Comparison of ENCODE assay signal across 18 cellular contexts in the genomic region with DNA sequence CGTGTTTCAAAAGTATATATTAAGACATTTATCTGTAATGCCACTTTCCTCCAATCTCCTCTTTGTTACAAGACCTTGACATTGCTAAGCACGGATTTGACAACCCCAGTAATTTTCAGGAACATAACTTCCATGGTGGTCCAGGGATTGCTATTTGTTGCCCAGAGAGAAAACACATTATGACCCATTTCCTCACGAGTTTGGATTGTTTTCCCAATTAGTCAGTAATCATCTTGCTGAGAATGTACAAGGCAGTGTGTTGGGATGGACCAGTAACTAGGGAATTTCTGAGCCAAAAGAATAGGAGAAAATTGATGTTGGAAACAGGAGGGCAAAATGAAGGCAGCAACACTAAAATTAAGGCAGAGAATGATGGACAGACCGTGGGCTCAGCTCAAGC.
DNase-seq lines count a peak whose midpoint lies in the region; ATAC-seq and TF ChIP-seq lines count a peak whose summit lies in the region.
"Had no signal": no experiment of that assay in that cellular context is flagged by ENCODE, and none has a peak within 500 bp of the region (broad histone marks: within the 10 kb centered on the region; RNA-seq: fewer than 3 reads in every experiment).

No MANE protein-coding gene starts in this region.

- H3K4me3 ChIP-seq in OCI-LY7 (ENCODE audit: low read depth, low read length, poor library complexity, severe bottlenecking) (no peak overlapping the region), esophagus muscularis mucosa (no peak overlapping the region), neural cell (ENCODE audit: low read length) (no peak overlapping the region)
- H3K4me3 ChIP-seq: A549 had no signal

- TF ChIP-seq POLR2A in esophagus muscularis mucosa (IDR thresholded peaks at IDR 0.05; ENCODE audit: low read depth), result no peak

- H3K27ac ChIP-seq in OCI-LY7 (ENCODE audit: low read depth, low read length, poor library complexity, severe bottlenecking) (no peak overlapping the region), esophagus muscularis mucosa (replicated peaks in 1 of 4) (peak overlapping the region in 1 of 4 donors; percentile 27), neural cell (ENCODE audit: low read length) (peak overlapping the region; percentile 1)
- H3K27ac ChIP-seq: A549 had no signal

- H4K20me1 ChIP-seq in OCI-LY7 (ENCODE audit: insufficient read depth, low read length), result no peaks in the 10 kb centered on the region
- no peaks in the 10 kb centered on the region for H4K20me1 ChIP-seq in neural cell (ENCODE audit: insufficient read depth)

- H3K4me1 Mint-ChIP-seq in HFFc6 (ENCODE audit: low read depth), result no peaks in the 10 kb centered on the region
- H3K4me1 Mint-ChIP-seq: CD4-positive, alpha-beta memory T cell had no signal

- H3K9me3 ChIP-seq in OCI-LY7 (ENCODE audit: low read length) (no peaks in the 10 kb centered on the region), esophagus muscularis mucosa (no peaks in the 10 kb centered on the region), neural cell (ENCODE audit: low read length) (no peaks in the 10 kb centered on the region)
- H3K9me3 ChIP-seq: A549 had no signal

- no peak overlapping the region for H3K9ac ChIP-seq in neural cell (ENCODE audit: low read length)

- TF ChIP-seq CTCF in OCI-LY7 (conservative IDR thresholded peaks at IDR 0.05; ENCODE audit: low read length) (no peak), esophagus muscularis mucosa (IDR thresholded peaks at IDR 0.05) (no peak), neural cell (IDR thresholded peaks at IDR 0.05; ENCODE audit: poor library complexity, severe bottlenecking) (no peak), HFFc6 (IDR thresholded peaks at IDR 0.05) (no peak)

- CTCF ChIA-PET in OCI-LY7 (lab: Charles Lee; ENCODE audit: unreplicated experiment), result no interaction called here

- ATAC-seq in GM18502 (IDR thresholded peaks at IDR 0.05; ENCODE audit: poor library complexity, unreplicated experiment), result no peak
- ATAC-seq: A549 had no signal

- no peak overlapping the region for H3K4me2 ChIP-seq in OCI-LY7 (ENCODE audit: low read length)
- no peak overlapping the region for H3K4me2 ChIP-seq in neural cell (ENCODE audit: low read length)
- H3K4me2 ChIP-seq: A549 had no signal

- H3K79me2 ChIP-seq in OCI-LY7 (ENCODE audit: insufficient read depth, low read depth, low read length), result no peaks in the 10 kb centered on the region
- H3K79me2 ChIP-seq in neural cell (replicated peaks; ENCODE audit: insufficient read depth, low read length), result no peaks in the 10 kb centered on the region

- H2AFZ ChIP-seq in OCI-LY7 (ENCODE audit: low read length) (peak overlapping the region; percentile 3; the same call in 1 of the 2 replicates), neural cell (ENCODE audit: low read depth, low read length) (no peak overlapping the region)

- no peaks in the 10 kb centered on the region for H3K27me3 Mint-ChIP-seq in HFFc6 (ENCODE audit: insufficient read depth)

- no peaks in the 10 kb centered on the region for H3K36me3 Mint-ChIP-seq in HFFc6 (ENCODE audit: low read depth)
- H3K36me3 Mint-ChIP-seq: CD4-positive, alpha-beta memory T cell had no signal

- H3K4me3 Mint-ChIP-seq in HFFc6, result no peak overlapping the region
- H3K4me3 Mint-ChIP-seq: CD4-positive, alpha-beta memory T cell had no signal

- intact Hi-C loops in OCI-LY7 (cut with micrococcal nuclease; ENCODE audit: unreplicated experiment), result no loop called here
- intact Hi-C loops in esophagus muscularis mucosa (cut with DNase I), result no loop called here

- H3K27me3 ChIP-seq in esophagus muscularis mucosa (no peaks in the 10 kb centered on the region), neural cell (ENCODE audit: insufficient read depth, low read depth, low read length) (no peaks in the 10 kb centered on the region)

- H3K36me3 ChIP-seq in OCI-LY7 (ENCODE audit: insufficient read depth, low read length), result no peaks in the 10 kb centered on the region
- H3K36me3 ChIP-seq in esophagus muscularis mucosa, result no peaks in the 10 kb centered on the region
- H3K36me3 ChIP-seq in neural cell (ENCODE audit: insufficient read depth, low read length), result no peaks in the 10 kb centered on the region

- TF ChIP-seq EP300 in esophagus muscularis mucosa (IDR thresholded peaks at IDR 0.05), result no peak
- TF ChIP-seq EP300 in neural cell (conservative IDR thresholded peaks at IDR 0.05; ENCODE audit: poor library complexity, severe bottlenecking), result no peak

- POLR2A ChIA-PET in OCI-LY7 (lab: Charles Lee), result interaction anchor here (0.7 kb wide), 1 partner anchor 13 kb away, joined by 4 read pairs; no protein-coding TSS in a partner anchor

- no TSS peak for BruUV-seq in OCI-LY7 (replicated peaks; lab: Mats Ljungman, UMichigan)

- H3F3A ChIP-seq in neural cell (ENCODE audit: insufficient read depth, low read length, poor library complexity, severe bottlenecking), result peaks cover 14% of the 10 kb centered on the region

- peaks cover 11% of the 10 kb centered on the region; the same call in 1 of the 2 replicates for H3K9me3 Mint-ChIP-seq in HFFc6

- no peaks in the 10 kb centered on the region for H3K4me1 ChIP-seq in OCI-LY7 (ENCODE audit: insufficient read depth, low read length, poor library complexity, severe bottlenecking)
- peaks cover 0 to 15% (median 4%) of the 10 kb centered on the region in 4 donors for H3K4me1 ChIP-seq in esophagus muscularis mucosa
- H3K4me1 ChIP-seq: A549 had no signal

- 76% methylated on average over 4 of the region's 4 CpGs for WGBS in esophagus muscularis mucosa

- H3K9me2 ChIP-seq in OCI-LY7 (ENCODE audit: insufficient read depth, low read length), result no peaks in the 10 kb centered on the region
- no peaks in the 10 kb centered on the region for H3K9me2 ChIP-seq in neural cell (ENCODE audit: insufficient read depth, low read length)

- no peak for TF ChIP-seq RAD21 in neural cell (conservative IDR thresholded peaks at IDR 0.05)

- no peak overlapping the region for H3K27ac Mint-ChIP-seq in HFFc6
- H3K27ac Mint-ChIP-seq: CD4-positive, alpha-beta memory T cell had no signal

- DNase-seq in OCI-LY7 (ENCODE audit: low spot score) (no peak), esophagus muscularis mucosa (ENCODE audit: extremely low spot score) (peak; percentile 57), HFFc6 (no peak), AG08396 (ENCODE audit: low spot score) (no peak)
- DNase-seq: 8988T; ACHN; C1 segment of cervical spinal cord; Calu3; CD4-positive, alpha-beta memory T cell; COR-L47; DMS53; DMS79 treated with DMSO at 0.1 percent for 48 hours; GF-D8; H7; HCEC 1CT had no signal

TF ChIP-seq in neural cell, 6 proteins besides CTCF, POLR2A, EP300 and RAD21:
- TF ChIP-seq, protein P1, sequence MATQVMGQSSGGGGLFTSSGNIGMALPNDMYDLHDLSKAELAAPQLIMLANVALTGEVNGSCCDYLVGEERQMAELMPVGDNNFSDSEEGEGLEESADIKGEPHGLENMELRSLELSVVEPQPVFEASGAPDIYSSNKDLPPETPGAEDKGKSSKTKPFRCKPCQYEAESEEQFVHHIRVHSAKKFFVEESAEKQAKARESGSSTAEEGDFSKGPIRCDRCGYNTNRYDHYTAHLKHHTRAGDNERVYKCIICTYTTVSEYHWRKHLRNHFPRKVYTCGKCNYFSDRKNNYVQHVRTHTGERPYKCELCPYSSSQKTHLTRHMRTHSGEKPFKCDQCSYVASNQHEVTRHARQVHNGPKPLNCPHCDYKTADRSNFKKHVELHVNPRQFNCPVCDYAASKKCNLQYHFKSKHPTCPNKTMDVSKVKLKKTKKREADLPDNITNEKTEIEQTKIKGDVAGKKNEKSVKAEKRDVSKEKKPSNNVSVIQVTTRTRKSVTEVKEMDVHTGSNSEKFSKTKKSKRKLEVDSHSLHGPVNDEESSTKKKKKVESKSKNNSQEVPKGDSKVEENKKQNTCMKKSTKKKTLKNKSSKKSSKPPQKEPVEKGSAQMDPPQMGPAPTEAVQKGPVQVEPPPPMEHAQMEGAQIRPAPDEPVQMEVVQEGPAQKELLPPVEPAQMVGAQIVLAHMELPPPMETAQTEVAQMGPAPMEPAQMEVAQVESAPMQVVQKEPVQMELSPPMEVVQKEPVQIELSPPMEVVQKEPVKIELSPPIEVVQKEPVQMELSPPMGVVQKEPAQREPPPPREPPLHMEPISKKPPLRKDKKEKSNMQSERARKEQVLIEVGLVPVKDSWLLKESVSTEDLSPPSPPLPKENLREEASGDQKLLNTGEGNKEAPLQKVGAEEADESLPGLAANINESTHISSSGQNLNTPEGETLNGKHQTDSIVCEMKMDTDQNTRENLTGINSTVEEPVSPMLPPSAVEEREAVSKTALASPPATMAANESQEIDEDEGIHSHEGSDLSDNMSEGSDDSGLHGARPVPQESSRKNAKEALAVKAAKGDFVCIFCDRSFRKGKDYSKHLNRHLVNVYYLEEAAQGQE (IDR thresholded peaks at IDR 0.05; ENCODE audit: borderline replicate concordance), result peak; percentile 43
- TF ChIP-seq TAF1 (IDR thresholded peaks at IDR 0.05; ENCODE audit: low read depth), result no peak
